Comparison of ENCODE assay signal across 9 cellular contexts in the genomic region with DNA sequence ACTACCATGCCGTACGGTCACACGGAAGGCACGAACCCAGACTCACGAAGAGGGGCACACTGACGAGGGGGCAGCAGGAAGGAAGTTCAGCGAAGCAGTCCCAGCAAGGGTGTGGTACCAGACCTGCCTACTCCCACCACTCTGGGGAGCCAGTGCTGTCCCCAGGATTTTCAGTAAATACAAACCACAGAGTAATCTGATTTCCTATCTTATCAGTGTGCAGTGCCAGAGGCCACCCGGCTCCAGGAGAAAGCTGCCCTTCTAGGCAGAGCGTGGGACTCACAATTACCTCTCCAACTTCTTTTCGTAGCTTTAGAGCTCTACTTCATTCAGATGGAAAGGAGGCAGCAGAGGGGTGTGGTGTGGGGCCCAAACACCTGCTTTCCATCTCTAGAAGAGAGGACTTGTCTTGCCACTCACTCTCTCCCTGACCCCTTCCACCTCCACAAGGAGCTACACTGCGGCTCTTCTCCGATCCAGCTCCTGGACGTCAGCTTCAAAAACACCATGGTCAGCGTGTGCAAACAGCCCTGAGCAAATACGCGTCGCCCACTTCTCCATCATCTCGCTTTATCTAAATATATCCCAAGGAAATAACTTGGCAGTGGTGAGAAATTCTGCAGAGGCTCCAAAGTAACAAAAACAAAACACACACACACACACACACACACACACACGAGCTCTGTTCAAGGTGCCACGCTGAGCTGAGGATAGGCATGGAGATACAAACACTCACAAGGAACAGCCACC.
DNase-seq lines count a peak whose midpoint lies in the region; ATAC-seq and TF ChIP-seq lines count a peak whose summit lies in the region.
"Had no signal": no experiment of that assay in that cellular context is flagged by ENCODE, and none has a peak within 500 bp of the region (broad histone marks: within the 10 kb centered on the region; RNA-seq: fewer than 3 reads in every experiment).

No MANE protein-coding gene starts in this region.

- H3K4me3 ChIP-seq in HEK293 (ENCODE audit: low read depth, low read length) (no peak overlapping the region), right cardiac atrium (ENCODE audit: low read length) (no peak overlapping the region), SJCRH30 (no peak overlapping the region)

- no peaks in the 10 kb centered on the region for H3K27me3 Mint-ChIP-seq in activated T-helper 2 cell treated with anti-CD3 and anti-CD28 coated beads, Interferon-gamma antibody, Interleukin-2, Interleukin-4, amounts not matched to agents 10 μg/mL and 5 μg/mL and 100 μg/mL, durations not matched to agents 14 hours and 24 hours and 36 hours (ENCODE audit: low read depth)
- H3K27me3 Mint-ChIP-seq in stimulated activated naive B cell treated with anti-CD40 and anti-IgM and Interleukin-4, amounts not matched to agents 10 μg/mL and 1 μg/mL and 100 μg/mL, for 72 hours = no peaks in the 10 kb centered on the region

- no peak for TF ChIP-seq CTCF in HEK293 (tag by site-specific recombination; IDR thresholded peaks at IDR 0.05)

- H3K9me3 ChIP-seq in HEK293 (ENCODE audit: control insufficient read depth, insufficient read depth, low read depth, low read length) = no peaks in the 10 kb centered on the region
- H3K9me3 ChIP-seq in right cardiac atrium (ENCODE audit: control insufficient read depth, low read length) = no peaks in the 10 kb centered on the region
- H3K9me3 ChIP-seq in SJCRH30 (replicated peaks) = no peaks in the 10 kb centered on the region

- no peak for DNase-seq in activated T-helper 2 cell treated with anti-CD3 and anti-CD28 coated beads, Interferon-gamma antibody, Interleukin-2, Interleukin-4, amounts not matched to agents 10 μg/mL and 5 μg/mL and 100 μg/mL, durations not matched to agents 14 hours and 24 hours and 36 hours (ENCODE audit: low spot score)
- DNase-seq in right cardiac atrium (peak in 1 of 3 donors; percentile 47), SJCRH30 (no peak), NCI-H2081 treated with DMSO at 0.1 percent for 48 hours (lab: John Stamatoyannopoulos, UW) (no peak)
- DNase-seq in stimulated activated naive B cell treated with anti-CD40 and anti-IgM and Interleukin-4, amounts not matched to agents 10 μg/mL and 1 μg/mL and 100 μg/mL, for 72 hours = no peak
- DNase-seq in stimulated activated CD4-positive, alpha-beta T cell treated with anti-CD3 and anti-CD28 coated beads, Interleukin-1b, Interleukin-23, amount 100 ng/mL, for 48 hours = no peak
- DNase-seq: NCI-H526 treated with DMSO at 0.1 percent for 48 hours had no signal

- H3K4me1 ChIP-seq in HEK293 (ENCODE audit: control insufficient read depth, insufficient read depth, low read length) (peaks cover 9% of the 10 kb centered on the region; the same call in 1 of the 2 replicates), right cardiac atrium (ENCODE audit: control insufficient read depth, insufficient read depth, low read length) (peaks cover 30% of the 10 kb centered on the region), SJCRH30 (peaks cover 39% of the 10 kb centered on the region)

- H3K4me3 Mint-ChIP-seq in activated T-helper 2 cell treated with anti-CD3 and anti-CD28 coated beads, Interferon-gamma antibody, Interleukin-2, Interleukin-4, amounts not matched to agents 10 μg/mL and 5 μg/mL and 100 μg/mL, durations not matched to agents 14 hours and 24 hours and 36 hours (ENCODE audit: low read depth) = no peak overlapping the region
- H3K4me3 Mint-ChIP-seq in stimulated activated naive B cell treated with anti-CD40 and anti-IgM and Interleukin-4, amounts not matched to agents 10 μg/mL and 1 μg/mL and 100 μg/mL, for 72 hours = no peak overlapping the region

- H3K36me3 ChIP-seq in HEK293 (ENCODE audit: control insufficient read depth in 2 of 2, insufficient read depth in 1 of 2, low read length in 2 of 2) = no peaks in the 10 kb centered on the region
- no peaks in the 10 kb centered on the region for H3K36me3 ChIP-seq in SJCRH30

- POLR2A ChIA-PET in HEK293 (lab: Yijun Ruan, JAX) = no interaction called here

- CTCF ChIA-PET in HEK293 (lab: Yijun Ruan, JAX) = interaction anchor here (0.6 to 0.7 kb wide), 2 partner anchors 11 to 239 kb away, joined by 3 read pairs; no protein-coding TSS in a partner anchor

- H3K27ac ChIP-seq in HEK293 (ENCODE audit: extremely low read depth, low read depth, low read length) (no peak overlapping the region), right cardiac atrium (ENCODE audit: low read length) (peak overlapping the region; percentile 20), SJCRH30 (no peak overlapping the region)

- intact Hi-C loops in activated T-helper 2 cell treated with anti-CD3 and anti-CD28 coated beads, Interferon-gamma antibody, Interleukin-2, Interleukin-4, amounts not matched to agents 10 μg/mL and 5 μg/mL and 100 μg/mL, durations not matched to agents 14 hours and 24 hours and 36 hours (cut with micrococcal nuclease) = no loop called here
- intact Hi-C loops in right cardiac atrium (cut with DNase I) = no loop called here

- peak overlapping the region; percentile 1 for H3K27ac Mint-ChIP-seq in activated T-helper 2 cell treated with anti-CD3 and anti-CD28 coated beads, Interferon-gamma antibody, Interleukin-2, Interleukin-4, amounts not matched to agents 10 μg/mL and 5 μg/mL and 100 μg/mL, durations not matched to agents 14 hours and 24 hours and 36 hours
- H3K27ac Mint-ChIP-seq in stimulated activated naive B cell treated with anti-CD40 and anti-IgM and Interleukin-4, amounts not matched to agents 10 μg/mL and 1 μg/mL and 100 μg/mL, for 72 hours = peak overlapping the region; percentile 39

- H3K27me3 ChIP-seq in right cardiac atrium (ENCODE audit: control insufficient read depth, insufficient read depth) (no peaks in the 10 kb centered on the region), SJCRH30 (no peaks in the 10 kb centered on the region)

- no peaks in the 10 kb centered on the region for H3K9me3 Mint-ChIP-seq in activated T-helper 2 cell treated with anti-CD3 and anti-CD28 coated beads, Interferon-gamma antibody, Interleukin-2, Interleukin-4, amounts not matched to agents 10 μg/mL and 5 μg/mL and 100 μg/mL, durations not matched to agents 14 hours and 24 hours and 36 hours
- H3K9me3 Mint-ChIP-seq in stimulated activated naive B cell treated with anti-CD40 and anti-IgM and Interleukin-4, amounts not matched to agents 10 μg/mL and 1 μg/mL and 100 μg/mL, for 72 hours = no peaks in the 10 kb centered on the region

- no peaks in the 10 kb centered on the region for H3K36me3 Mint-ChIP-seq in activated T-helper 2 cell treated with anti-CD3 and anti-CD28 coated beads, Interferon-gamma antibody, Interleukin-2, Interleukin-4, amounts not matched to agents 10 μg/mL and 5 μg/mL and 100 μg/mL, durations not matched to agents 14 hours and 24 hours and 36 hours (ENCODE audit: low read depth)
- no peaks in the 10 kb centered on the region for H3K36me3 Mint-ChIP-seq in stimulated activated naive B cell treated with anti-CD40 and anti-IgM and Interleukin-4, amounts not matched to agents 10 μg/mL and 1 μg/mL and 100 μg/mL, for 72 hours

- H3K4me1 Mint-ChIP-seq in activated T-helper 2 cell treated with anti-CD3 and anti-CD28 coated beads, Interferon-gamma antibody, Interleukin-2, Interleukin-4, amounts not matched to agents 10 μg/mL and 5 μg/mL and 100 μg/mL, durations not matched to agents 14 hours and 24 hours and 36 hours (ENCODE audit: low read depth) = peaks cover 22% of the 10 kb centered on the region
- H3K4me1 Mint-ChIP-seq in stimulated activated naive B cell treated with anti-CD40 and anti-IgM and Interleukin-4, amounts not matched to agents 10 μg/mL and 1 μg/mL and 100 μg/mL, for 72 hours = peaks cover 19 to 32% of the 10 kb centered on the region in 2 donors

- WGBS in right cardiac atrium = 43% methylated on average over 20 of the region's 20 CpGs

- ATAC-seq in right cardiac atrium (peak; percentile 9 to 24), HG03342 (IDR thresholded peaks at IDR 0.05; ENCODE audit: unreplicated experiment) (no peak)
- ATAC-seq in stimulated activated naive B cell treated with anti-CD40 and anti-IgM and Interleukin-4, amounts not matched to agents 10 μg/mL and 1 μg/mL and 100 μg/mL, for 72 hours (replicated peaks) = peak in 1 of 2 donors; percentile 16

TF ChIP-seq in HEK293, 187 proteins besides CTCF, POLR2A, EP300 and RAD21:
- TF ChIP-seq ZIC2 (tag by site-specific recombination; IDR thresholded peaks at IDR 0.05) (peak; percentile 50), INSM2 (tag by site-specific recombination; IDR thresholded peaks at IDR 0.05) (no peak)
